1 cellular context compared by ENCODE assay signal in genomic region chr1:234963180-234963903, GRCh38.
TF ChIP-seq lines count a peak whose summit lies in the region.

No MANE protein-coding gene starts in this region.

TF ChIP-seq in HepG2, 621 proteins besides CTCF, POLR2A, EP300 and RAD21 (continued from another document and continues in another):
- TF ChIP-seq ZNF205 (CRISPR knock-in tag; IDR thresholded peaks at IDR 0.05) (peak; percentile 31; the same call in 1 of the 2 replicates), STAG1 (CRISPR knock-in tag; IDR thresholded peaks at IDR 0.05) (peak; percentile 18), ZHX2 (IDR thresholded peaks at IDR 0.05; ENCODE audit: low read depth) (0 out of 2 replicates have a peak, but pooled peaks have one; percentile 71), ZHX2 (CRISPR knock-in tag; IDR thresholded peaks at IDR 0.05; ENCODE audit: borderline replicate concordance) (no peak), ZMAT3 (CRISPR knock-in tag; conservative IDR thresholded peaks at IDR 0.05) (0 out of 2 replicates have a peak, but pooled peaks have one; percentile 15), PRDM4 (CRISPR knock-in tag; IDR thresholded peaks at IDR 0.05; ENCODE audit: borderline replicate concordance) (no peak), MED8 (CRISPR knock-in tag; IDR thresholded peaks at IDR 0.05; ENCODE audit: insufficient replicate concordance) (peak; percentile 92), FUBP1 (CRISPR knock-in tag; IDR thresholded peaks at IDR 0.05; ENCODE audit: borderline replicate concordance) (no peak), GABPB1 (CRISPR knock-in tag; IDR thresholded peaks at IDR 0.05) (peak; percentile 58), SMAD1 (CRISPR knock-in tag; IDR thresholded peaks at IDR 0.05; ENCODE audit: borderline replicate concordance, low read depth) (no peak), ZBTB43 (CRISPR knock-in tag; conservative IDR thresholded peaks at IDR 0.05) (peak; percentile 77), SOX13 (IDR thresholded peaks at IDR 0.05) (no peak; the same call in 1 of the 2 replicates), SOX13 (CRISPR knock-in tag; conservative IDR thresholded peaks at IDR 0.05 in 1 of 2, IDR thresholded peaks at IDR 0.05 in 1 of 2) (peak in 1 of 2 experiments; percentile 86; a peak in 2 of 4 replicates), ATF1 (CRISPR knock-in tag; IDR thresholded peaks at IDR 0.05) (peak; percentile 61; the same call in 1 of the 2 replicates), ZNF775 (CRISPR knock-in tag; IDR thresholded peaks at IDR 0.05; ENCODE audit: borderline replicate concordance) (no peak), FOXA1 (IDR thresholded peaks at IDR 0.05) (peak; percentile 75; the same call in 1 of the 2 replicates), FOXA1 (CRISPR knock-in tag; IDR thresholded peaks at IDR 0.05) (peak; percentile 91), ZNF430 (CRISPR knock-in tag; IDR thresholded peaks at IDR 0.05) (0 out of 2 replicates have a peak, but pooled peaks have one; percentile 44), CERS6 (CRISPR knock-in tag; IDR thresholded peaks at IDR 0.05) (no peak), ISL2 (CRISPR knock-in tag; IDR thresholded peaks at IDR 0.05) (peak; percentile 98), ZNF629 (CRISPR knock-in tag; conservative IDR thresholded peaks at IDR 0.05) (peak; percentile 61; the same call in 1 of the 2 replicates), ZNF414 (CRISPR knock-in tag; IDR thresholded peaks at IDR 0.05) (no peak; the same call in 1 of the 2 replicates), ZNF740 (CRISPR knock-in tag; IDR thresholded peaks at IDR 0.05) (no peak; the same call in 1 of the 2 replicates), NR0B2 (CRISPR knock-in tag; IDR thresholded peaks at IDR 0.05) (no peak), TCF7L2 (IDR thresholded peaks at IDR 0.05; ENCODE audit: low read depth, low read length) (0 out of 2 replicates have a peak, but pooled peaks have one; percentile 16), ZNF567 (CRISPR knock-in tag; IDR thresholded peaks at IDR 0.05; ENCODE audit: borderline replicate concordance) (no peak), ZNF644 (CRISPR knock-in tag; IDR thresholded peaks at IDR 0.05; ENCODE audit: low read depth) (0 out of 2 replicates have a peak, but pooled peaks have one; percentile 5), ZNF703 (CRISPR knock-in tag; IDR thresholded peaks at IDR 0.05; ENCODE audit: borderline replicate concordance) (0 out of 2 replicates have a peak, but pooled peaks have one; percentile 5), SIX4 (CRISPR knock-in tag; IDR thresholded peaks at IDR 0.05) (peak; percentile 77), CBFB (CRISPR knock-in tag; IDR thresholded peaks at IDR 0.05) (peak; percentile 93), THYN1 (CRISPR knock-in tag; IDR thresholded peaks at IDR 0.05; ENCODE audit: borderline replicate concordance, low read depth) (no peak), KAT2B (IDR thresholded peaks at IDR 0.05; ENCODE audit: borderline replicate concordance, low read depth, low read length) (no peak), JDP2 (CRISPR knock-in tag; IDR thresholded peaks at IDR 0.05; ENCODE audit: borderline replicate concordance) (no peak), ZNF770 (CRISPR knock-in tag; IDR thresholded peaks at IDR 0.05) (0 out of 2 replicates have a peak, but pooled peaks have one; percentile 15), RFXAP (CRISPR knock-in tag; IDR thresholded peaks at IDR 0.05; ENCODE audit: borderline replicate concordance) (peak; percentile 85; the same call in 1 of the 2 replicates), KDM6A (CRISPR knock-in tag; IDR thresholded peaks at IDR 0.05; ENCODE audit: low read depth) (peak; percentile 33), PAXIP1 (CRISPR knock-in tag; conservative IDR thresholded peaks at IDR 0.05) (peak; percentile 91), HMG20B (CRISPR knock-in tag; conservative IDR thresholded peaks at IDR 0.05) (peak; percentile 42; the same call in 1 of the 2 replicates), ZNF850 (CRISPR knock-in tag; conservative IDR thresholded peaks at IDR 0.05) (no peak)
